Comparison of ENCODE assay signal across 8 cellular contexts in the genomic region with DNA sequence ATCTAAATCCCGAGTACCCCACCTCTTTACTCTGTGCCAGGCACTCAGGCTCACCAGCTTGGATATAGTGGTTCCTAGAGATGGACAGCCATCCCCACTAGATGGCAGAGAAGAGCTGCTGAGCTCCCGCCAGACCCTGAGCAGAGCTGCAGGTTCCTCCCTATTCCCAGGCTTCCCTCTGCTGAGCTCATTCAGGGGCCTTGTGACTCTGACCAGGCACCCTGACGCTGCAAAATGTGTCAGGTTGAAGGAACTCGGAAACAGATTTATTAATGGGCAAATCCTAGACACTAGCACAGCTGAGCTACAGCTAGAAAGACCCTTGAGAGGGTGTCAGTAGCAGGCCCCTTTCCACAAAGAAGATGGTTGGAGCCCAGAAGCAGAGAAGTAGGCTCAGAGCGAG. TPM values are rescaled to one million over a fixed set of nuclear protein-coding genes. Genes with fewer than 3 reads are reported as not detected.
A peak's percentile ranks its signal among the peaks of the same experiment; 100 is the strongest.
DNase-seq lines count a peak whose midpoint lies in the region; ATAC-seq and TF ChIP-seq lines count a peak whose summit lies in the region.

No MANE protein-coding gene starts in this region.

- TF ChIP-seq RAD21 in IMR-90 (IDR thresholded peaks at IDR 0.05; ENCODE audit: low read length) = peak; percentile 99

- H3K27me3 ChIP-seq in CD8-positive, alpha-beta T cell (ENCODE audit: insufficient read depth, low read length) = no peaks in the 10 kb centered on the region
- no peaks in the 10 kb centered on the region for H3K27me3 ChIP-seq in IMR-90 (ENCODE audit: control insufficient read depth, insufficient read depth, low read length)

- peak overlapping the region; percentile 49 for H3K18ac ChIP-seq in IMR-90 (ENCODE audit: low read depth, low read length)

- peak; percentile 97 for ATAC-seq in CD8-positive, alpha-beta T cell
- peak; percentile 88 for ATAC-seq in GM19463 (IDR thresholded peaks at IDR 0.05; ENCODE audit: unreplicated experiment)
- ATAC-seq in IMR-90 (ENCODE audit: low read depth) = peak; percentile 74
- peak; percentile 88 to 92 for ATAC-seq in activated T-cell treated with anti-CD3 and anti-CD28 coated beads, Interleukin-2, amount 50 U/mL, for 4 hours
- peak; percentile 92 to 96 for ATAC-seq in naive thymus-derived CD8-positive, alpha-beta T cell
- peak; percentile 92 for ATAC-seq in stimulated activated naive CD8-positive, alpha-beta T cell treated with anti-CD3 and anti-CD28 coated beads, Interleukin-15, amount 100 ng/mL, for 72 hours

- no peak overlapping the region for H3K27ac Mint-ChIP-seq in CD8-positive, alpha-beta T cell
- H3K27ac Mint-ChIP-seq in naive thymus-derived CD8-positive, alpha-beta T cell = peak overlapping the region in 2 of 10 donors; percentile 43
- H3K27ac Mint-ChIP-seq in stimulated activated naive CD8-positive, alpha-beta T cell treated with anti-CD3 and anti-CD28 coated beads, Interleukin-15, amount 100 ng/mL, for 72 hours = no peak overlapping the region

- H3K4me2 ChIP-seq in IMR-90 (ENCODE audit: low read depth, low read length) = no peak overlapping the region

- peak overlapping the region; percentile 88 for H4K91ac ChIP-seq in IMR-90 (ENCODE audit: insufficient read depth, low read depth, low read length)

- H3K14ac ChIP-seq in IMR-90 (replicated peaks; ENCODE audit: low read depth, low read length) = peak overlapping the region; percentile 70; the same call in 1 of the 2 replicates

- no peak overlapping the region for H3K27ac ChIP-seq in CD8-positive, alpha-beta T cell (ENCODE audit: low read depth, low read length)
- H3K27ac ChIP-seq in IMR-90 (ENCODE audit: insufficient read depth, low read length) = peak overlapping the region; percentile 12

- H2BK5ac ChIP-seq in IMR-90 (ENCODE audit: low read depth, low read length, poor library complexity, severe bottlenecking) = peak overlapping the region; percentile 31

- peak overlapping the region; percentile 21; the same call in 1 of the 2 replicates for H3K9ac ChIP-seq in IMR-90 (ENCODE audit: low read depth, low read length)

- intact Hi-C loops in CD8-positive, alpha-beta T cell (cut with DNase I, micrococcal nuclease) = loop anchor here (1.0 to 5.0 kb wide), 8 partner anchors 117 to 444 kb away; a partner anchor contains a TSS
- intact Hi-C loops in IMR-90 (cut with micrococcal nuclease) = loop anchor here (1.0 kb wide), 7 partner anchors 71 to 444 kb away; no protein-coding TSS in a partner anchor

- peaks cover 32% of the 10 kb centered on the region for H3K9me1 ChIP-seq in IMR-90 (ENCODE audit: insufficient read depth, low read length)

- peak overlapping the region; percentile 87 for H3K4ac ChIP-seq in IMR-90 (ENCODE audit: low read depth, low read length)

- in situ Hi-C loops in IMR-90 (cut with MboI; ENCODE audit: low sequenced_read_pairs) = loop anchor here (5.0 kb wide), 3 partner anchors 112 to 437 kb away; no protein-coding TSS in a partner anchor

- H2BK120ac ChIP-seq in IMR-90 (ENCODE audit: low read depth, low read length) = peak overlapping the region; percentile 91

- no TSS peak for BruUV-seq in IMR-90 (replicated peaks; lab: Mats Ljungman, UMichigan)

- H3K9me3 Mint-ChIP-seq in CD8-positive, alpha-beta T cell = no peaks in the 10 kb centered on the region
- no peaks in the 10 kb centered on the region for H3K9me3 Mint-ChIP-seq in activated T-cell treated with anti-CD3 and anti-CD28 coated beads, Interleukin-2, amount 50 U/mL, for 4 hours
- H3K9me3 Mint-ChIP-seq in naive thymus-derived CD8-positive, alpha-beta T cell = no peaks in the 10 kb centered on the region
- H3K9me3 Mint-ChIP-seq in stimulated activated naive CD8-positive, alpha-beta T cell treated with anti-CD3 and anti-CD28 coated beads, Interleukin-15, amount 100 ng/mL, for 72 hours = no peaks in the 10 kb centered on the region

- no peaks in the 10 kb centered on the region for H3K9me3 ChIP-seq in CD8-positive, alpha-beta T cell (ENCODE audit: low read length)
- no peaks in the 10 kb centered on the region for H3K9me3 ChIP-seq in IMR-90 (ENCODE audit: control insufficient read depth, insufficient read depth, low read length)

- H3K4me1 Mint-ChIP-seq in CD8-positive, alpha-beta T cell (ENCODE audit: low read depth) = peaks cover 2% of the 10 kb centered on the region
- no peaks in the 10 kb centered on the region for H3K4me1 Mint-ChIP-seq in activated T-cell treated with anti-CD3 and anti-CD28 coated beads, Interleukin-2, amount 50 U/mL, for 4 hours (ENCODE audit: low read depth)
- H3K4me1 Mint-ChIP-seq in naive thymus-derived CD8-positive, alpha-beta T cell = peaks cover 0 to 6% (median 0%) of the 10 kb centered on the region in 4 donors
- no peaks in the 10 kb centered on the region for H3K4me1 Mint-ChIP-seq in stimulated activated naive CD8-positive, alpha-beta T cell treated with anti-CD3 and anti-CD28 coated beads, Interleukin-15, amount 100 ng/mL, for 72 hours

- WGBS in IMR-90 (ENCODE audit: extremely low coverage in 2 of 2, insufficient read length in 1 of 2), 2 experiments = 29% methylated on average over 3 of the region's 5 CpGs; no CpG with 5 or more reads in 1 of the 2 experiments

- peaks cover 9% of the 10 kb centered on the region for H4K20me1 ChIP-seq in IMR-90 (ENCODE audit: insufficient read depth, low read length)

- peak overlapping the region; percentile 17 for H2BK20ac ChIP-seq in IMR-90 (ENCODE audit: low read depth, low read length)

- no peaks in the 10 kb centered on the region for H3K4me1 ChIP-seq in CD8-positive, alpha-beta T cell (ENCODE audit: insufficient read depth, low read length)
- peaks cover 33% of the 10 kb centered on the region for H3K4me1 ChIP-seq in IMR-90 (ENCODE audit: control insufficient read depth, insufficient read depth, low read length)

- DNase-seq in CD8-positive, alpha-beta T cell = peak; percentile 27 to 74 (median 48)
- DNase-seq in IMR-90 (peak; percentile 97), OCI-M1 (lab: John Stamatoyannopoulos, UW) (peak; percentile 90), fibroblast of peridontal ligament (ENCODE audit: extremely low read depth) (peak; percentile 96)
- DNase-seq in activated T-cell treated with anti-CD3 and anti-CD28 coated beads, Interleukin-2, amount 50 U/mL, for 4 hours = peak; percentile 37
- DNase-seq in naive thymus-derived CD8-positive, alpha-beta T cell = peak; percentile 15 to 73 (median 50)
- DNase-seq in stimulated activated naive CD8-positive, alpha-beta T cell treated with anti-CD3 and anti-CD28 coated beads, Interleukin-15, amount 100 ng/mL, for 72 hours = peak; percentile 41 to 49

- H3K36me3 ChIP-seq in CD8-positive, alpha-beta T cell (ENCODE audit: insufficient read depth, low read length) = no peaks in the 10 kb centered on the region
- H3K36me3 ChIP-seq in IMR-90 (ENCODE audit: control insufficient read depth, insufficient read depth, low read length) = 0 out of 2 replicates have a peak, but pooled peaks cover 3% of the 10 kb centered on the region

- peak overlapping the region; percentile 87 for H2AK9ac ChIP-seq in IMR-90 (replicated peaks; ENCODE audit: low read depth, low read length, poor library complexity)

- POLR2A ChIA-PET in CD8-positive, alpha-beta T cell (lab: Charles Lee) = interaction anchor here (0.7 to 1.0 kb wide), 5 partner anchors 13 to 335 kb away, joined by 3 to 4 read pairs (median 3); no protein-coding TSS in a partner anchor
- POLR2A ChIA-PET in IMR-90 (lab: Charles Lee; ENCODE audit: unreplicated experiment) = no interaction called here
- POLR2A ChIA-PET in naive thymus-derived CD8-positive, alpha-beta T cell (lab: Charles Lee) = no interaction called here

- H2AK5ac ChIP-seq in IMR-90 (ENCODE audit: low read depth, low read length) = peak overlapping the region; percentile 82

- peak overlapping the region; percentile 8; the same call in 1 of the 2 replicates for H3K23ac ChIP-seq in IMR-90 (ENCODE audit: low read depth, low read length)

- peak overlapping the region; percentile 85; the same call in 2 of the 3 replicates for H2BK15ac ChIP-seq in IMR-90 (ENCODE audit: low read depth, low read length)

- peaks cover 2 to 38% of the 10 kb centered on the region in 2 experiments; a peak in 2 of 4 replicates for H3K79me1 ChIP-seq in IMR-90 (ENCODE audit: low read depth in 1 of 2, low read length in 2 of 2)

- H3K56ac ChIP-seq in IMR-90 (ENCODE audit: extremely low read depth, insufficient read depth, low read length) = peak overlapping the region; percentile 26; the same call in 1 of the 2 replicates

- TF ChIP-seq CTCF in CD8-positive, alpha-beta T cell (IDR thresholded peaks at IDR 0.05) = peak; percentile 72
- TF ChIP-seq CTCF in IMR-90 (conservative IDR thresholded peaks at IDR 0.05; ENCODE audit: low read depth, low read length) = peak; percentile 96

- TF ChIP-seq POLR2A in IMR-90 (IDR thresholded peaks at IDR 0.05; ENCODE audit: low read depth, low read length) = peak; percentile 41; the same call in 1 of the 2 replicates

- peak overlapping the region; percentile 40 for H4K5ac ChIP-seq in IMR-90 (ENCODE audit: low read depth, low read length)

- H3K27me3 Mint-ChIP-seq in CD8-positive, alpha-beta T cell (ENCODE audit: low read depth) = no peaks in the 10 kb centered on the region
- no peaks in the 10 kb centered on the region for H3K27me3 Mint-ChIP-seq in activated T-cell treated with anti-CD3 and anti-CD28 coated beads, Interleukin-2, amount 50 U/mL, for 4 hours (ENCODE audit: low read depth)
- H3K27me3 Mint-ChIP-seq in naive thymus-derived CD8-positive, alpha-beta T cell = no peaks in the 10 kb centered on the region
- no peaks in the 10 kb centered on the region for H3K27me3 Mint-ChIP-seq in stimulated activated naive CD8-positive, alpha-beta T cell treated with anti-CD3 and anti-CD28 coated beads, Interleukin-15, amount 100 ng/mL, for 72 hours

- peak overlapping the region; percentile 47 for H2AFZ ChIP-seq in IMR-90 (replicated peaks; ENCODE audit: low read length, poor library complexity)

- dilution Hi-C loops in IMR-90 (cut with HindIII; ENCODE audit: low sequenced_read_pairs, unreplicated experiment) = no loop called here

- peaks cover 36% of the 10 kb centered on the region for H3K36me3 Mint-ChIP-seq in CD8-positive, alpha-beta T cell
- peaks cover 10% of the 10 kb centered on the region for H3K36me3 Mint-ChIP-seq in activated T-cell treated with anti-CD3 and anti-CD28 coated beads, Interleukin-2, amount 50 U/mL, for 4 hours (ENCODE audit: insufficient read depth)
- peaks cover 0 to 17% (median 5%) of the 10 kb centered on the region in 3 donors for H3K36me3 Mint-ChIP-seq in naive thymus-derived CD8-positive, alpha-beta T cell

- peak overlapping the region; percentile 22 to 57; a peak in 2 of 4 replicates for H4K8ac ChIP-seq in IMR-90 (ENCODE audit: low read depth in 2 of 2, low read length in 2 of 2)

- CTCF ChIA-PET in CD8-positive, alpha-beta T cell (lab: Charles Lee) = interaction anchor here (0.6 to 5.6 kb wide), 38 partner anchors 10 to 514 kb away, joined by 3 to 43 read pairs (median 4); a partner anchor contains a TSS
- CTCF ChIA-PET in IMR-90 (lab: Yijun Ruan, JAX) = interaction anchor here (0.5 to 2.1 kb wide), 21 partner anchors 17 to 398 kb away, joined by 3 to 25 read pairs (median 4); a partner anchor contains a TSS

- H3K4me3 Mint-ChIP-seq in CD8-positive, alpha-beta T cell = no peak overlapping the region
- H3K4me3 Mint-ChIP-seq in activated T-cell treated with anti-CD3 and anti-CD28 coated beads, Interleukin-2, amount 50 U/mL, for 4 hours = no peak overlapping the region
- H3K4me3 Mint-ChIP-seq in naive thymus-derived CD8-positive, alpha-beta T cell = no peak overlapping the region
- H3K4me3 Mint-ChIP-seq in stimulated activated naive CD8-positive, alpha-beta T cell treated with anti-CD3 and anti-CD28 coated beads, Interleukin-15, amount 100 ng/mL, for 72 hours = no peak overlapping the region

- no peak overlapping the region for H3K4me3 ChIP-seq in CD8-positive, alpha-beta T cell (ENCODE audit: low read depth, low read length)
- H3K4me3 ChIP-seq in IMR-90 (ENCODE audit: insufficient read depth, low read depth, low read length) = no peak overlapping the region

RNA-seq across cellular contexts. Expression of a gene that starts 38.2 kb away (rescaled TPM):
- not detected for total RNA-seq in CD8-positive, alpha-beta T cell
- total RNA-seq in IMR-90 (2012; rRNA removed) = not detected in 2 replicates
- not detected in 2 replicates for polyA plus RNA-seq in IMR-90 (2012; rRNA removed)
- polyA plus RNA-seq in IMR-90 (2012; cell fraction: cytosol; rRNA removed) = not detected in 2 replicates
- 0.03 TPM in 1 of 2 replicates, not detected in the other for polyA plus RNA-seq in IMR-90 (2012; cell fraction: nucleus; rRNA removed; ENCODE audit: low replicate concordance)
- not detected for total RNA-seq in activated T-cell treated with anti-CD3 and anti-CD28 coated beads, Interleukin-2, amount 50 U/mL, for 4 hours
- under 1 TPM in 1 of 2 experiments, not detected in 1; 0.13 TPM for total RNA-seq in naive thymus-derived CD8-positive, alpha-beta T cell
- polyA plus RNA-seq in naive thymus-derived CD8-positive, alpha-beta T cell = not detected

RNA-seq across cellular contexts. Expression of a gene that starts 50.2 kb away (rescaled TPM):
- total RNA-seq in CD8-positive, alpha-beta T cell = 10 to 100 TPM; 14.7 to 16.9 TPM
- 27.2 and 28.0 TPM in 2 replicates for total RNA-seq in IMR-90 (2012; rRNA removed)
- polyA plus RNA-seq in IMR-90 (2012; rRNA removed) = 16.8 and 17.1 TPM in 2 replicates
- polyA plus RNA-seq in IMR-90 (2012; cell fraction: cytosol; rRNA removed) = 12.3 and 16.3 TPM in 2 replicates
- 63.8 and 113 TPM in 2 replicates for polyA plus RNA-seq in IMR-90 (2012; cell fraction: nucleus; rRNA removed; ENCODE audit: low replicate concordance)
- 1 to 10 TPM; 8.7 to 9.7 (median 8.9) TPM for total RNA-seq in activated T-cell treated with anti-CD3 and anti-CD28 coated beads, Interleukin-2, amount 50 U/mL, for 4 hours
- total RNA-seq in naive thymus-derived CD8-positive, alpha-beta T cell = 10 to 100 TPM; 22.9 to 25.2 TPM
- polyA plus RNA-seq in naive thymus-derived CD8-positive, alpha-beta T cell = 1 to 10 TPM; 3.3 to 6.5 (median 3.5) TPM

RNA-seq across cellular contexts. Expression of a gene that starts 50.5 kb away (rescaled TPM):
- 10 to 100 TPM; 48.5 to 51.8 TPM for total RNA-seq in CD8-positive, alpha-beta T cell
- total RNA-seq in IMR-90 (2012; rRNA removed) = 13.8 and 22.2 TPM in 2 replicates
- polyA plus RNA-seq in IMR-90 (2012; rRNA removed) = 14.9 and 15.0 TPM in 2 replicates
- polyA plus RNA-seq in IMR-90 (2012; cell fraction: cytosol; rRNA removed) = 6.9 and 10.6 TPM in 2 replicates
- 30.3 and 65.5 TPM in 2 replicates for polyA plus RNA-seq in IMR-90 (2012; cell fraction: nucleus; rRNA removed; ENCODE audit: low replicate concordance)
- 10 to 100 TPM; 40.4 to 47.0 (median 45.3) TPM for total RNA-seq in activated T-cell treated with anti-CD3 and anti-CD28 coated beads, Interleukin-2, amount 50 U/mL, for 4 hours
- total RNA-seq in naive thymus-derived CD8-positive, alpha-beta T cell = 10 to 100 TPM; 58.2 to 61.1 TPM
- 10 to 100 TPM; 33.6 to 40.0 (median 35.9) TPM for polyA plus RNA-seq in naive thymus-derived CD8-positive, alpha-beta T cell

RNA-seq across cellular contexts. Expression of a gene that starts 52.7 kb away (rescaled TPM):
- not detected for total RNA-seq in CD8-positive, alpha-beta T cell
- total RNA-seq in IMR-90 (2012; rRNA removed) = not detected in 2 replicates
- not detected in 2 replicates for polyA plus RNA-seq in IMR-90 (2012; rRNA removed)
- polyA plus RNA-seq in IMR-90 (2012; cell fraction: cytosol; rRNA removed) = not detected in 2 replicates
- not detected in 2 replicates for polyA plus RNA-seq in IMR-90 (2012; cell fraction: nucleus; rRNA removed; ENCODE audit: low replicate concordance)
- not detected for total RNA-seq in activated T-cell treated with anti-CD3 and anti-CD28 coated beads, Interleukin-2, amount 50 U/mL, for 4 hours
- not detected for total RNA-seq in naive thymus-derived CD8-positive, alpha-beta T cell
- not detected for polyA plus RNA-seq in naive thymus-derived CD8-positive, alpha-beta T cell

Comparison
In these comparisons a context has a peak if more than half of its experiments do, and no peak if none do; other contexts are left out.
1. DNase-seq: peak in every context shown above with its lines; median percentile 97 in IMR-90; 96 in fibroblast of peridontal ligament; 90 in OCI-M1; 50 in naive thymus-derived CD8-positive, alpha-beta T cell; 48 in CD8-positive, alpha-beta T cell; 45 in stimulated activated naive CD8-positive, alpha-beta T cell treated with anti-CD3 and anti-CD28 coated beads, Interleukin-15, amount 100 ng/mL, for 72 hours; 37 in activated T-cell treated with anti-CD3 and anti-CD28 coated beads, Interleukin-2, amount 50 U/mL, for 4 hours.